Comparison of ENCODE assay signal across 11 cellular contexts in the genomic region with DNA sequence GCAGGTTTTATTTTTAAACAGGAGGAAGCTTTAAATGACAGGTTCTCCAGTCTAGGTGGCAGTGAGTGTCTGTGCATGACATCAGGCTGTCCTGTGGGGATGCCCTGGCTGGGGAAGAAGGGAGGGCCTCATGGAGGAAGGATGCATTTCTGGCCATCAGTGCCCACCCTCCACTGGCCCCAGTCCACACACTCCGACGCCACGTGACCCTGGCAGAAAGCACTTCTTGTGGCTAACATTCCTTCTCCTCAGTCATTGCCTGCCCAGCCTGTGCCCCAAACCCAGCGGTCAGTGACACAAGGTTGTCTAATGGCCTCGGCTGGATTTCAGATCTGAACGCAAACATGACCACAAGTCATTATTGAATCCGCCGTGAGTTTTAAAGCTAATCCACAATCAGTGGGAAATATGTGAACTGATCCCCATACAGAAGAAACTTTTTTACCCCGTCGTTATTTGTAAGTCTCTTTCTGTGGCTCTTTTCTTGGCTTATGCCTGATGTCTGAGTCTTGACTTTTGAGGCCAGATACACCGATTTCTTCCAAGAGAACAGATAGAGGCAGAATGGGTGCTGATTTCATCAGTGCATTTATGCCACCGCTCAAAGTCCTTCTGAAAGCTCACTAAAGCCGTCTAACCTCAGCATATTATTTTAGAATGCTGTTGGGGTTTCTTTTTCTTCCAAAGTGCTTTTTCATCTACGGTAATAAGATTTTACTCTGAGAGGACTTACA. TPM values are rescaled to one million over a fixed set of nuclear protein-coding genes. Genes with fewer than 3 reads are reported as not detected.
A peak's percentile ranks its signal among the peaks of the same experiment; 100 is the strongest.
DNase-seq lines count a peak whose midpoint lies in the region; ATAC-seq and TF ChIP-seq lines count a peak whose summit lies in the region.
"Had no signal": no experiment of that assay in that cellular context is flagged by ENCODE, and none has a peak within 500 bp of the region (broad histone marks: within the 10 kb centered on the region; RNA-seq: fewer than 3 reads in every experiment).

No MANE protein-coding gene starts in this region.

- no peak for ATAC-seq in foreskin keratinocyte
- ATAC-seq in effector memory CD8-positive, alpha-beta T cell (replicated peaks) = no peak

- DNase-seq in AG10803 (ENCODE audit: low read depth) = peak; percentile 44
- DNase-seq in adipocyte (ENCODE audit: low read depth) = peak; percentile 72
- DNase-seq in foreskin keratinocyte = no peak
- DNase-seq in NAMALWA (ENCODE audit: low spot score) = no peak
- DNase-seq in NCI-H187 (lab: John Stamatoyannopoulos, UW) = no peak
- no peak for DNase-seq in effector memory CD8-positive, alpha-beta T cell
- no peak for DNase-seq in RKO (ENCODE audit: low spot score)
- DNase-seq: CD4-positive, CD25-positive, alpha-beta regulatory T cell; GOT3 had no signal

- peak overlapping the region in 1 of 2 donors; percentile 32 for H3K27ac Mint-ChIP-seq in effector memory CD8-positive, alpha-beta T cell
- H3K27ac Mint-ChIP-seq: CD4-positive, CD25-positive, alpha-beta regulatory T cell had no signal

- no peak overlapping the region for H3K4me2 ChIP-seq in parathyroid adenoma (ENCODE audit: low read length)

- H3K4me1 Mint-ChIP-seq in effector memory CD8-positive, alpha-beta T cell (ENCODE audit: low read depth in 2 of 2) = no peaks in the 10 kb centered on the region
- H3K4me1 Mint-ChIP-seq: CD4-positive, CD25-positive, alpha-beta regulatory T cell had no signal

- no peak overlapping the region for H3K4me3 Mint-ChIP-seq in effector memory CD8-positive, alpha-beta T cell
- H3K4me3 Mint-ChIP-seq: CD4-positive, CD25-positive, alpha-beta regulatory T cell had no signal

- H3K4me1 ChIP-seq in adipocyte (ENCODE audit: control insufficient read depth, insufficient read depth, low read length) = peaks cover 17% of the 10 kb centered on the region
- peaks cover 4% of the 10 kb centered on the region for H3K4me1 ChIP-seq in foreskin keratinocyte
- no peaks in the 10 kb centered on the region for H3K4me1 ChIP-seq in parathyroid adenoma

- H3K27ac ChIP-seq in foreskin keratinocyte = peak overlapping the region; percentile 34
- peak overlapping the region; percentile 15 for H3K27ac ChIP-seq in parathyroid adenoma

- TF ChIP-seq CTCF in AG10803 (conservative IDR thresholded peaks at IDR 0.05; ENCODE audit: low read length) = no peak
- no peak for TF ChIP-seq CTCF in foreskin keratinocyte (conservative IDR thresholded peaks at IDR 0.05)
- no peak for TF ChIP-seq CTCF in parathyroid adenoma (IDR thresholded peaks at IDR 0.05)

- peaks cover 32 to 65% of the 10 kb centered on the region in 2 donors for H3K27me3 Mint-ChIP-seq in effector memory CD8-positive, alpha-beta T cell

- no peaks in the 10 kb centered on the region for H3K36me3 Mint-ChIP-seq in effector memory CD8-positive, alpha-beta T cell (ENCODE audit: insufficient read depth)
- H3K36me3 Mint-ChIP-seq: CD4-positive, CD25-positive, alpha-beta regulatory T cell; natural killer cell treated with Interleukin-12 subunit alpha and Interleukin-12 subunit beta and Interleukin-15 and Interleukin-18, amount 100 ng/mL, for 72 hours had no signal

- no peak overlapping the region for H2AFZ ChIP-seq in parathyroid adenoma

- peak overlapping the region; percentile 41 for H3K4me3 ChIP-seq in AG10803 (ENCODE audit: low read length)
- H3K4me3 ChIP-seq in adipocyte (ENCODE audit: low read length) = peak overlapping the region; percentile 74
- no peak overlapping the region for H3K4me3 ChIP-seq in parathyroid adenoma (ENCODE audit: low read depth, low read length)

- H3K36me3 ChIP-seq in adipocyte (ENCODE audit: control insufficient read depth, insufficient read depth, low read length, severe bottlenecking) (peaks cover 80% of the 10 kb centered on the region), parathyroid adenoma (ENCODE audit: control insufficient read depth, insufficient read depth, low read length) (no peaks in the 10 kb centered on the region)

- no peaks in the 10 kb centered on the region for H3K9me3 Mint-ChIP-seq in effector memory CD8-positive, alpha-beta T cell
- H3K9me3 Mint-ChIP-seq: CD4-positive, CD25-positive, alpha-beta regulatory T cell; natural killer cell treated with Interleukin-12 subunit alpha and Interleukin-12 subunit beta and Interleukin-15 and Interleukin-18, amount 100 ng/mL, for 72 hours had no signal

- H3K27me3 ChIP-seq in adipocyte (replicated peaks; ENCODE audit: control insufficient read depth, insufficient read depth, low read length) = no peaks in the 10 kb centered on the region
- H3K27me3 ChIP-seq in foreskin keratinocyte = no peaks in the 10 kb centered on the region
- no peaks in the 10 kb centered on the region for H3K27me3 ChIP-seq in parathyroid adenoma (ENCODE audit: control insufficient read depth, insufficient read depth, low read length)

- no peaks in the 10 kb centered on the region for H3K79me2 ChIP-seq in parathyroid adenoma

- H3K9ac ChIP-seq in adipocyte (ENCODE audit: low read length) = peak overlapping the region; percentile 73
- H3K9ac ChIP-seq in parathyroid adenoma = no peak overlapping the region

- H3K9me3 ChIP-seq in adipocyte (ENCODE audit: control insufficient read depth, low read length) = no peaks in the 10 kb centered on the region
- no peaks in the 10 kb centered on the region for H3K9me3 ChIP-seq in parathyroid adenoma (ENCODE audit: control insufficient read depth, low read length)

RNA-seq across cellular contexts. Expression of gene LRRK1, which starts 17.3 kb away (rescaled TPM):
- total RNA-seq in foreskin keratinocyte = 13.5 and 13.7 TPM in 2 replicates
- 6.8 and 6.9 TPM in 2 replicates for polyA plus RNA-seq in foreskin keratinocyte

RNA-seq across cellular contexts. Expression of gene ALDH1A3, which starts 22.2 kb away (rescaled TPM):
- total RNA-seq in foreskin keratinocyte = 134 and 232 TPM in 2 replicates
- polyA plus RNA-seq in foreskin keratinocyte = 62.7 and 92.3 TPM in 2 replicates
- total RNA-seq: CD4-positive, CD25-positive, alpha-beta regulatory T cell; natural killer cell treated with Interleukin-12 subunit alpha and Interleukin-12 subunit beta and Interleukin-15 and Interleukin-18, amount 100 ng/mL, for 72 hours had no signal
- polyA plus RNA-seq: CD4-positive, CD25-positive, alpha-beta regulatory T cell had no signal

Comparison
In these comparisons a context has a peak if more than half of its experiments do, and no peak if none do; other contexts are left out.
1. DNase-seq: peak in AG10803 (single experiment) and adipocyte (single experiment); none in foreskin keratinocyte (0 of 2), NAMALWA (single experiment), NCI-H187 (0 of 2), effector memory CD8-positive, alpha-beta T cell (0 of 3) and RKO (single experiment).